Comparison of ENCODE assay signal across 1 cellular context in the genomic region with DNA sequence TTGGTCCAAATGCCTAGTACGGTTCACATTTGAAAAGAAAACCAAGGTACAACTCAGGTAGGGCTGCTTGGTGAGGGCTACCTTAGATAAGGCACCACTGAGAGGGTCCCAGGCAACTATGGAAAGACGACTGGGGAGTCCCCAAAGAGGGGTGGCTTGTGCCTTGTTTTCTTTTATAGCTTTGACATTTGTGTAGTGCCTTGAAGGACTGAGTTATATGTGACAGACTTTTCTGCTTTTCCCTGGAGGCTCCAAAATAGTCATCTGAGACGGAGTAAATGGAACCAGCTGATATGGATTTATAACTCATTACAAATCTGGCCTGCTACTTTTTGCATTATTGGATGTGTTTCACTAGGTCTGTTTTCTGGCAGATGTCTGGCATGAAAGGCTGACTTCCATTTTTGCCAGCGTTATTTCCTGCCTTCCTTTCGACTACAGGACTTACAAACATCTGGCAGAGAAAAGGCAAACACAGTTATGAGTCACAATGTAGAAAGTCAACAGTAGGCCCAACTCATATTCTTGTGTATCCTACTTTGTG.
TF ChIP-seq lines count a peak whose summit lies in the region.

No MANE protein-coding gene starts in this region.

TF ChIP-seq in SK-N-SH treated with all-trans-retinoic acid at 6 μM for 48 hours, 23 proteins besides CTCF, POLR2A, EP300 and RAD21 (continued from another document):
- TF ChIP-seq, protein P1, sequence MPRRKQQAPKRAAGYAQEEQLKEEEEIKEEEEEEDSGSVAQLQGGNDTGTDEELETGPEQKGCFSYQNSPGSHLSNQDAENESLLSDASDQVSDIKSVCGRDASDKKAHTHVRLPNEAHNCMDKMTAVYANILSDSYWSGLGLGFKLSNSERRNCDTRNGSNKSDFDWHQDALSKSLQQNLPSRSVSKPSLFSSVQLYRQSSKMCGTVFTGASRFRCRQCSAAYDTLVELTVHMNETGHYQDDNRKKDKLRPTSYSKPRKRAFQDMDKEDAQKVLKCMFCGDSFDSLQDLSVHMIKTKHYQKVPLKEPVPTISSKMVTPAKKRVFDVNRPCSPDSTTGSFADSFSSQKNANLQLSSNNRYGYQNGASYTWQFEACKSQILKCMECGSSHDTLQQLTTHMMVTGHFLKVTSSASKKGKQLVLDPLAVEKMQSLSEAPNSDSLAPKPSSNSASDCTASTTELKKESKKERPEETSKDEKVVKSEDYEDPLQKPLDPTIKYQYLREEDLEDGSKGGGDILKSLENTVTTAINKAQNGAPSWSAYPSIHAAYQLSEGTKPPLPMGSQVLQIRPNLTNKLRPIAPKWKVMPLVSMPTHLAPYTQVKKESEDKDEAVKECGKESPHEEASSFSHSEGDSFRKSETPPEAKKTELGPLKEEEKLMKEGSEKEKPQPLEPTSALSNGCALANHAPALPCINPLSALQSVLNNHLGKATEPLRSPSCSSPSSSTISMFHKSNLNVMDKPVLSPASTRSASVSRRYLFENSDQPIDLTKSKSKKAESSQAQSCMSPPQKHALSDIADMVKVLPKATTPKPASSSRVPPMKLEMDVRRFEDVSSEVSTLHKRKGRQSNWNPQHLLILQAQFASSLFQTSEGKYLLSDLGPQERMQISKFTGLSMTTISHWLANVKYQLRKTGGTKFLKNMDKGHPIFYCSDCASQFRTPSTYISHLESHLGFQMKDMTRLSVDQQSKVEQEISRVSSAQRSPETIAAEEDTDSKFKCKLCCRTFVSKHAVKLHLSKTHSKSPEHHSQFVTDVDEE (CRISPR knock-in tag; IDR thresholded peaks at IDR 0.05) = peak; percentile 92
- no peak; the same call in 1 of the 2 replicates for TF ChIP-seq SNAI2 (CRISPR knock-in tag; IDR thresholded peaks at IDR 0.05)
